In the genomic region with DNA sequence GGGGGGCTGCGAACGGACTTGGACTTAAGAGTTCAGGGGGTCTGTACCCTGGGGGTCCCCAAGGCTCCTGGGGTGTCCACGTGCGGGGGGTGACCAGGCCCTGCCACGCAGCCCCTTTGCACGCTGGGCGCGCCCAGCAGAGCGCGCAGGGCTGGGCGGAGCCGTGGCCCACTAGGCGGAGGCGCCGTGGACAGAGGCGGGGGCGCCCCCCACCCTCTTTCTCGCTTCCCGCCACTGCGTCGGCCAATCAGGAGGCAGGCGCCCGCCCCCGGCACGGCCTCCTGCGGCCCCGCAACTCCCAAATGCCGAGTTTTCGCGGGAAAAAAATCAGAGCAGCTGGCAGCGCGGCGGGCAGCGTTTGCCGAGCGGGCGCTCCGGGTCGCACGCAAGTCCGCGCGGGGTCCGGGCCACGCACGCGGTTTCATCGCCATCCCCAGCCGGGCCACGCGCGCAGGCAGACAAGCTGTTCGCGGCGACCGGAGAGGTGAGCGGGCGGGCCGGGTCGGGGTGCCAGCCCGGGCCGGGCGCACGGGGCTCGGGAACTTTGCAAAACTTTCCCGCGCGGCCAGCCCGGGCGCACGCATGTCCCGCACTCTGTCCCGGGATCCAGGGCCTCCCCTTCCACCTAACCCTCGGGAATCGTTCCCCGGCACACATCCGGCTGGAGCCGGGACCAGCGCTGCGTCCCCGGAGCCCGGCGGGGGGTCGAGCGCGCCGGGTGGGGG, we compare ENCODE assay signal across 1 cellular context.
TF ChIP-seq lines count a peak whose summit lies in the region.

UHRF1 (plus strand) TSS at position 330 of the 725 bp plus-strand sequence. CDS start 1,385 bp downstream, outside the sequence.

TF ChIP-seq in K562, 482 proteins besides CTCF, POLR2A, EP300 and RAD21 (continued from another document and continues in another):
- no peak for TF ChIP-seq ZNF79 (CRISPR knock-in tag; IDR thresholded peaks at IDR 0.05; ENCODE audit: low read depth)
- TF ChIP-seq MBD2 (IDR thresholded peaks at IDR 0.05; ENCODE audit: borderline replicate concordance, low read depth) = 0 out of 2 replicates have a peak, but pooled peaks have one; percentile 29
- peak; percentile 75; the same call in 1 of the 2 replicates for TF ChIP-seq E2F1 (CRISPR knock-in tag; IDR thresholded peaks at IDR 0.05)
- no peak; the same call in 1 of the 2 replicates for TF ChIP-seq CBX1 (IDR thresholded peaks at IDR 0.05; ENCODE audit: low read depth)
- TF ChIP-seq ZNF23 (CRISPR knock-in tag; IDR thresholded peaks at IDR 0.05) = no peak
- peak; percentile 61; the same call in 1 of the 2 replicates for TF ChIP-seq PHF8 (IDR thresholded peaks at IDR 0.05; ENCODE audit: borderline replicate concordance, low read length)
- no peak for TF ChIP-seq ID3 (CRISPR knock-in tag; IDR thresholded peaks at IDR 0.05)
- peak; percentile 61 for TF ChIP-seq ID3 (tag; IDR thresholded peaks at IDR 0.05)
- TF ChIP-seq BCL6 (CRISPR knock-in tag; IDR thresholded peaks at IDR 0.05) = no peak
- no peak for TF ChIP-seq ADNP (tag; IDR thresholded peaks at IDR 0.05)
- no peak for TF ChIP-seq SMARCA4 (IDR thresholded peaks at IDR 0.05)
- TF ChIP-seq POLR2AphosphoS5 (IDR thresholded peaks at IDR 0.05; ENCODE audit: control insufficient read depth, insufficient read depth, low read depth, low read length) = peak; percentile 40; the same call in 1 of the 2 replicates
- TF ChIP-seq, protein P1, sequence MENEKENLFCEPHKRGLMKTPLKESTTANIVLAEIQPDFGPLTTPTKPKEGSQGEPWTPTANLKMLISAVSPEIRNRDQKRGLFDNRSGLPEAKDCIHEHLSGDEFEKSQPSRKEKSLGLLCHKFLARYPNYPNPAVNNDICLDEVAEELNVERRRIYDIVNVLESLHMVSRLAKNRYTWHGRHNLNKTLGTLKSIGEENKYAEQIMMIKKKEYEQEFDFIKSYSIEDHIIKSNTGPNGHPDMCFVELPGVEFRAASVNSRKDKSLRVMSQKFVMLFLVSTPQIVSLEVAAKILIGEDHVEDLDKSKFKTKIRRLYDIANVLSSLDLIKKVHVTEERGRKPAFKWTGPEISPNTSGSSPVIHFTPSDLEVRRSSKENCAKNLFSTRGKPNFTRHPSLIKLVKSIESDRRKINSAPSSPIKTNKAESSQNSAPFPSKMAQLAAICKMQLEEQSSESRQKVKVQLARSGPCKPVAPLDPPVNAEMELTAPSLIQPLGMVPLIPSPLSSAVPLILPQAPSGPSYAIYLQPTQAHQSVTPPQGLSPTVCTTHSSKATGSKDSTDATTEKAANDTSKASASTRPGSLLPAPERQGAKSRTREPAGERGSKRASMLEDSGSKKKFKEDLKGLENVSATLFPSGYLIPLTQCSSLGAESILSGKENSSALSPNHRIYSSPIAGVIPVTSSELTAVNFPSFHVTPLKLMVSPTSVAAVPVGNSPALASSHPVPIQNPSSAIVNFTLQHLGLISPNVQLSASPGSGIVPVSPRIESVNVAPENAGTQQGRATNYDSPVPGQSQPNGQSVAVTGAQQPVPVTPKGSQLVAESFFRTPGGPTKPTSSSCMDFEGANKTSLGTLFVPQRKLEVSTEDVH (IDR thresholded peaks at IDR 0.05; ENCODE audit: low read depth, partially characterized antibody) = peak; percentile 99
- TF ChIP-seq CHD2 (IDR thresholded peaks at IDR 0.05; ENCODE audit: low read depth, low read length) = no peak
- TF ChIP-seq ZNF121 (CRISPR knock-in tag; conservative IDR thresholded peaks at IDR 0.05) = no peak
- no peak for TF ChIP-seq USF2 (CRISPR knock-in tag; IDR thresholded peaks at IDR 0.05)
- TF ChIP-seq SMARCC2 (IDR thresholded peaks at IDR 0.05; ENCODE audit: low read depth) = no peak
- no peak for TF ChIP-seq TCFL5 (CRISPR knock-in tag; conservative IDR thresholded peaks at IDR 0.05)
- TF ChIP-seq CTBP1 (IDR thresholded peaks at IDR 0.05; ENCODE audit: borderline replicate concordance) = peak; percentile 66; the same call in 1 of the 2 replicates
- no peak for TF ChIP-seq GABPA (tag; conservative IDR thresholded peaks at IDR 0.05; ENCODE audit: low read depth)
- no peak; the same call in none of the 2 replicates for TF ChIP-seq ATF7 (IDR thresholded peaks at IDR 0.05)
- TF ChIP-seq ZNF766 (CRISPR knock-in tag; conservative IDR thresholded peaks at IDR 0.05) = no peak
- no peak for TF ChIP-seq GTF2E2 (tag; IDR thresholded peaks at IDR 0.05)
- TF ChIP-seq ZNF561 (CRISPR knock-in tag; conservative IDR thresholded peaks at IDR 0.05) = no peak
- no peak for TF ChIP-seq TEAD2 (tag; IDR thresholded peaks at IDR 0.05)
- TF ChIP-seq, protein P2, sequence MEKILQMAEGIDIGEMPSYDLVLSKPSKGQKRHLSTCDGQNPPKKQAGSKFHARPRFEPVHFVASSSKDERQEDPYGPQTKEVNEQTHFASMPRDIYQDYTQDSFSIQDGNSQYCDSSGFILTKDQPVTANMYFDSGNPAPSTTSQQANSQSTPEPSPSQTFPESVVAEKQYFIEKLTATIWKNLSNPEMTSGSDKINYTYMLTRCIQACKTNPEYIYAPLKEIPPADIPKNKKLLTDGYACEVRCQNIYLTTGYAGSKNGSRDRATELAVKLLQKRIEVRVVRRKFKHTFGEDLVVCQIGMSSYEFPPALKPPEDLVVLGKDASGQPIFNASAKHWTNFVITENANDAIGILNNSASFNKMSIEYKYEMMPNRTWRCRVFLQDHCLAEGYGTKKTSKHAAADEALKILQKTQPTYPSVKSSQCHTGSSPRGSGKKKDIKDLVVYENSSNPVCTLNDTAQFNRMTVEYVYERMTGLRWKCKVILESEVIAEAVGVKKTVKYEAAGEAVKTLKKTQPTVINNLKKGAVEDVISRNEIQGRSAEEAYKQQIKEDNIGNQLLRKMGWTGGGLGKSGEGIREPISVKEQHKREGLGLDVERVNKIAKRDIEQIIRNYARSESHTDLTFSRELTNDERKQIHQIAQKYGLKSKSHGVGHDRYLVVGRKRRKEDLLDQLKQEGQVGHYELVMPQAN (IDR thresholded peaks at IDR 0.05; ENCODE audit: borderline replicate concordance) = no peak
- TF ChIP-seq NBN (IDR thresholded peaks at IDR 0.05; ENCODE audit: low read depth) = no peak
- TF ChIP-seq NFE2L1 (tag; IDR thresholded peaks at IDR 0.05; ENCODE audit: borderline replicate concordance, low read depth) = no peak
- no peak for TF ChIP-seq PML (IDR thresholded peaks at IDR 0.05; ENCODE audit: low read length)
- no peak for TF ChIP-seq RFX1 (IDR thresholded peaks at IDR 0.05)
- no peak for TF ChIP-seq TCF3 (CRISPR knock-in tag; IDR thresholded peaks at IDR 0.05)
- TF ChIP-seq PHF21A (IDR thresholded peaks at IDR 0.05; ENCODE audit: borderline replicate concordance, low read depth) = peak; percentile 63; the same call in 1 of the 2 replicates
- TF ChIP-seq ELF2 (CRISPR knock-in tag; IDR thresholded peaks at IDR 0.05) = no peak
- no peak for TF ChIP-seq FOXJ2 (tag; IDR thresholded peaks at IDR 0.05)
- TF ChIP-seq, protein P3, sequence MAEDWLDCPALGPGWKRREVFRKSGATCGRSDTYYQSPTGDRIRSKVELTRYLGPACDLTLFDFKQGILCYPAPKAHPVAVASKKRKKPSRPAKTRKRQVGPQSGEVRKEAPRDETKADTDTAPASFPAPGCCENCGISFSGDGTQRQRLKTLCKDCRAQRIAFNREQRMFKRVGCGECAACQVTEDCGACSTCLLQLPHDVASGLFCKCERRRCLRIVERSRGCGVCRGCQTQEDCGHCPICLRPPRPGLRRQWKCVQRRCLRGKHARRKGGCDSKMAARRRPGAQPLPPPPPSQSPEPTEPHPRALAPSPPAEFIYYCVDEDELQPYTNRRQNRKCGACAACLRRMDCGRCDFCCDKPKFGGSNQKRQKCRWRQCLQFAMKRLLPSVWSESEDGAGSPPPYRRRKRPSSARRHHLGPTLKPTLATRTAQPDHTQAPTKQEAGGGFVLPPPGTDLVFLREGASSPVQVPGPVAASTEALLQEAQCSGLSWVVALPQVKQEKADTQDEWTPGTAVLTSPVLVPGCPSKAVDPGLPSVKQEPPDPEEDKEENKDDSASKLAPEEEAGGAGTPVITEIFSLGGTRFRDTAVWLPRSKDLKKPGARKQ (CRISPR knock-in tag; IDR thresholded peaks at IDR 0.05) = no peak
- TF ChIP-seq, protein P4, sequence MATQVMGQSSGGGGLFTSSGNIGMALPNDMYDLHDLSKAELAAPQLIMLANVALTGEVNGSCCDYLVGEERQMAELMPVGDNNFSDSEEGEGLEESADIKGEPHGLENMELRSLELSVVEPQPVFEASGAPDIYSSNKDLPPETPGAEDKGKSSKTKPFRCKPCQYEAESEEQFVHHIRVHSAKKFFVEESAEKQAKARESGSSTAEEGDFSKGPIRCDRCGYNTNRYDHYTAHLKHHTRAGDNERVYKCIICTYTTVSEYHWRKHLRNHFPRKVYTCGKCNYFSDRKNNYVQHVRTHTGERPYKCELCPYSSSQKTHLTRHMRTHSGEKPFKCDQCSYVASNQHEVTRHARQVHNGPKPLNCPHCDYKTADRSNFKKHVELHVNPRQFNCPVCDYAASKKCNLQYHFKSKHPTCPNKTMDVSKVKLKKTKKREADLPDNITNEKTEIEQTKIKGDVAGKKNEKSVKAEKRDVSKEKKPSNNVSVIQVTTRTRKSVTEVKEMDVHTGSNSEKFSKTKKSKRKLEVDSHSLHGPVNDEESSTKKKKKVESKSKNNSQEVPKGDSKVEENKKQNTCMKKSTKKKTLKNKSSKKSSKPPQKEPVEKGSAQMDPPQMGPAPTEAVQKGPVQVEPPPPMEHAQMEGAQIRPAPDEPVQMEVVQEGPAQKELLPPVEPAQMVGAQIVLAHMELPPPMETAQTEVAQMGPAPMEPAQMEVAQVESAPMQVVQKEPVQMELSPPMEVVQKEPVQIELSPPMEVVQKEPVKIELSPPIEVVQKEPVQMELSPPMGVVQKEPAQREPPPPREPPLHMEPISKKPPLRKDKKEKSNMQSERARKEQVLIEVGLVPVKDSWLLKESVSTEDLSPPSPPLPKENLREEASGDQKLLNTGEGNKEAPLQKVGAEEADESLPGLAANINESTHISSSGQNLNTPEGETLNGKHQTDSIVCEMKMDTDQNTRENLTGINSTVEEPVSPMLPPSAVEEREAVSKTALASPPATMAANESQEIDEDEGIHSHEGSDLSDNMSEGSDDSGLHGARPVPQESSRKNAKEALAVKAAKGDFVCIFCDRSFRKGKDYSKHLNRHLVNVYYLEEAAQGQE (CRISPR knock-in tag; IDR thresholded peaks at IDR 0.05; ENCODE audit: low read depth) = no peak
- no peak for TF ChIP-seq NFE2 (IDR thresholded peaks at IDR 0.05; ENCODE audit: low read depth)
- TF ChIP-seq, protein P5, sequence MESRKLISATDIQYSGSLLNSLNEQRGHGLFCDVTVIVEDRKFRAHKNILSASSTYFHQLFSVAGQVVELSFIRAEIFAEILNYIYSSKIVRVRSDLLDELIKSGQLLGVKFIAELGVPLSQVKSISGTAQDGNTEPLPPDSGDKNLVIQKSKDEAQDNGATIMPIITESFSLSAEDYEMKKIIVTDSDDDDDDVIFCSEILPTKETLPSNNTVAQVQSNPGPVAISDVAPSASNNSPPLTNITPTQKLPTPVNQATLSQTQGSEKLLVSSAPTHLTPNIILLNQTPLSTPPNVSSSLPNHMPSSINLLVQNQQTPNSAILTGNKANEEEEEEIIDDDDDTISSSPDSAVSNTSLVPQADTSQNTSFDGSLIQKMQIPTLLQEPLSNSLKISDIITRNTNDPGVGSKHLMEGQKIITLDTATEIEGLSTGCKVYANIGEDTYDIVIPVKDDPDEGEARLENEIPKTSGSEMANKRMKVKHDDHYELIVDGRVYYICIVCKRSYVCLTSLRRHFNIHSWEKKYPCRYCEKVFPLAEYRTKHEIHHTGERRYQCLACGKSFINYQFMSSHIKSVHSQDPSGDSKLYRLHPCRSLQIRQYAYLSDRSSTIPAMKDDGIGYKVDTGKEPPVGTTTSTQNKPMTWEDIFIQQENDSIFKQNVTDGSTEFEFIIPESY (CRISPR knock-in tag; IDR thresholded peaks at IDR 0.05) = no peak; the same call in 1 of the 2 replicates
- TF ChIP-seq SMARCA5 (IDR thresholded peaks at IDR 0.05) = no peak
- peak; percentile 21; the same call in 1 of the 2 replicates for TF ChIP-seq KAT7 (CRISPR knock-in tag; IDR thresholded peaks at IDR 0.05; ENCODE audit: borderline replicate concordance)
- TF ChIP-seq TAF1 (IDR thresholded peaks at IDR 0.05; ENCODE audit: control insufficient read depth, extremely low read depth, insufficient read depth, low read length, severe bottlenecking) = peak; percentile 74
- no peak for TF ChIP-seq BRCA1 (IDR thresholded peaks at IDR 0.05)
- no peak for TF ChIP-seq BRCA1 (CRISPR knock-in tag; IDR thresholded peaks at IDR 0.05)
- no peak for TF ChIP-seq ZZZ3 (IDR thresholded peaks at IDR 0.05)
- TF ChIP-seq KDM5B (IDR thresholded peaks at IDR 0.05; ENCODE audit: insufficient replicate concordance, low read depth, low read length) = no peak
- no peak for TF ChIP-seq ZNF232 (CRISPR knock-in tag; IDR thresholded peaks at IDR 0.05)
- TF ChIP-seq RBM14 (IDR thresholded peaks at IDR 0.05; ENCODE audit: borderline replicate concordance, insufficient read depth, low read depth, low read length) = 0 out of 2 replicates have a peak, but pooled peaks have one; percentile 77
- no peak for TF ChIP-seq ZNF324 (CRISPR knock-in tag; IDR thresholded peaks at IDR 0.05)
- TF ChIP-seq, protein P6, sequence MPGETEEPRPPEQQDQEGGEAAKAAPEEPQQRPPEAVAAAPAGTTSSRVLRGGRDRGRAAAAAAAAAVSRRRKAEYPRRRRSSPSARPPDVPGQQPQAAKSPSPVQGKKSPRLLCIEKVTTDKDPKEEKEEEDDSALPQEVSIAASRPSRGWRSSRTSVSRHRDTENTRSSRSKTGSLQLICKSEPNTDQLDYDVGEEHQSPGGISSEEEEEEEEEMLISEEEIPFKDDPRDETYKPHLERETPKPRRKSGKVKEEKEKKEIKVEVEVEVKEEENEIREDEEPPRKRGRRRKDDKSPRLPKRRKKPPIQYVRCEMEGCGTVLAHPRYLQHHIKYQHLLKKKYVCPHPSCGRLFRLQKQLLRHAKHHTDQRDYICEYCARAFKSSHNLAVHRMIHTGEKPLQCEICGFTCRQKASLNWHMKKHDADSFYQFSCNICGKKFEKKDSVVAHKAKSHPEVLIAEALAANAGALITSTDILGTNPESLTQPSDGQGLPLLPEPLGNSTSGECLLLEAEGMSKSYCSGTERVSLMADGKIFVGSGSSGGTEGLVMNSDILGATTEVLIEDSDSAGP (CRISPR knock-in tag; IDR thresholded peaks at IDR 0.05) = no peak
- peak; percentile 28; the same call in 1 of the 2 replicates for TF ChIP-seq ZNF263 (CRISPR knock-in tag; IDR thresholded peaks at IDR 0.05; ENCODE audit: borderline replicate concordance)
